Comparison of ENCODE assay signal across 8 cellular contexts in the genomic region with DNA sequence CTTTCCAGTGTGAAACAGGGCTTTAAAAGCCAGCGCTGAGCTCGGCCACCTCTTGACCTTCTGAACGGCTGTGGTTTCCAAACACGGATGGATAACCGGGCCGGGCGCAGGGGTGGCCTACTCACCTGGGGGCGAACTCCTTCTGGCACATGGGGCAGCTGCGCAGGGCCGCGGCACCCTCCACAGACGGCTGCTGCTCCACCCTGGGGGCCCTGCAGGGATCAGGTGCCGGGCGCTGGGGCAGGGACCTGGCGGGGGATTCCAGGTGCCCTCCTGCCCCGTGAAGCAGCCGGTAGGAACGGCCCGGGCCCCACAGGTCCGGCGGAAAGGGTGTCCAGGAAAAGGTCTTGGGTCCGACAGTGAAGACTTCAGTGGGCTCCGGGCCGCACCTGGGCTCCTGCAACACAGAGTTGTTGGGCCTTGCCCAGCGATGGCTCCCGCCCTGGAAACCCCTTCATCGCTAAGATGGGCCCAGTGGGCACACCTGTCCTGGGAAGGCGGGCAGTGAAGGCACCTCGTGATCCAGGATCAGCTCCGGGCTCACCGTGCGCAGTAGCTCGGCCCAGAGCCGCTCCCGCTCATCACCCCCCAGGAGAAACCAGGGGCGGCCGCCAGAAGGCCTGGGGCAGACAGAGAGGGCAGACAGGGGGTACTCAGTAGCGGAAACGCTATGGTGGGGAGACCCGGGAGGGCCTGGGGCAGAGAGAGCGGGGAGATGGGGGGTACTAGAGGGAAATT. TPM values are rescaled to one million over a fixed set of nuclear protein-coding genes. Genes with fewer than 3 reads are reported as not detected.
DNase-seq lines count a peak whose midpoint lies in the region; ATAC-seq, FAIRE-seq and TF ChIP-seq lines count a peak whose summit lies in the region.

No MANE protein-coding gene starts in this region.

- in situ Hi-C loops in HepG2 (cut with HindIII; ENCODE audit: extremely low pct_ligation_motif_present, low pct_unique_long_range_greater_than_20kb), result loop anchor here (5.0 to 25.0 kb wide), 3 partner anchors 119 to 319 kb away; no protein-coding TSS in a partner anchor
- in situ Hi-C loops in GM13977 (cut with MboI; ENCODE audit: low pct_unique_long_range_greater_than_20kb, low sequenced_read_pairs, unreplicated experiment), result loop anchor here (10.0 to 25.0 kb wide), 2 partner anchors 201 to 344 kb away; partner anchors contain the start of genes HES5, MORN1, PANK4 and RER1

- TF ChIP-seq CTCF in ascending aorta (IDR thresholded peaks at IDR 0.05) (no peak), HepG2 (CRISPR knock-in tag; IDR thresholded peaks at IDR 0.05) (no peak), upper lobe of right lung (IDR thresholded peaks at IDR 0.05) (no peak), GM13977 (IDR thresholded peaks at IDR 0.05; ENCODE audit: extremely low read depth, insufficient read depth, missing control alignments) (no peak)

- peaks cover 25% of the 10 kb centered on the region for H3K4me1 Mint-ChIP-seq in activated naive CD4-positive, alpha-beta T cell treated with anti-CD3 and anti-CD28 coated beads for 36 hours (ENCODE audit: low read depth)

- POLR2A ChIA-PET in HepG2 (lab: Yijun Ruan, JAX), result interaction anchor here (1.0 to 3.1 kb wide), 7 partner anchors 9 to 198 kb away, joined by 3 to 18 read pairs (median 6); partner anchors contain the start of genes MORN1 and RER1

- TF ChIP-seq POLR2A in HepG2 (IDR thresholded peaks at IDR 0.05; ENCODE audit: insufficient read depth in 1 of 2, low read depth in 2 of 2, low read length in 2 of 2), result no peak

- peak overlapping the region; percentile 70 for H3K4me3 Mint-ChIP-seq in activated naive CD4-positive, alpha-beta T cell treated with anti-CD3 and anti-CD28 coated beads for 36 hours

- no peaks in the 10 kb centered on the region for H3K27me3 ChIP-seq in ascending aorta
- no peaks in the 10 kb centered on the region for H3K27me3 ChIP-seq in HepG2 (ENCODE audit: control insufficient read depth in 1 of 2, insufficient read depth in 2 of 2, low read length in 2 of 2)
- H3K27me3 ChIP-seq in upper lobe of right lung, result no peaks in the 10 kb centered on the region

- H3K27ac Mint-ChIP-seq in activated naive CD4-positive, alpha-beta T cell treated with anti-CD3 and anti-CD28 coated beads for 36 hours, result peak overlapping the region; percentile 70

- TF ChIP-seq RAD21 in HepG2 (CRISPR knock-in tag; IDR thresholded peaks at IDR 0.05), result no peak

- BruUV-seq in HepG2 (replicated peaks; lab: Mats Ljungman, UMichigan), result no TSS peak

- no peaks in the 10 kb centered on the region for H3K9me3 Mint-ChIP-seq in activated naive CD4-positive, alpha-beta T cell treated with anti-CD3 and anti-CD28 coated beads for 36 hours

- ATAC-seq in HepG2 (no peak), upper lobe of right lung (no peak)

- H3K4me1 ChIP-seq in ascending aorta (peaks cover 27 to 47% of the 10 kb centered on the region in 2 donors), HepG2 (ENCODE audit: insufficient read depth, low read length) (peaks cover 77% of the 10 kb centered on the region), upper lobe of right lung (peaks cover 51% of the 10 kb centered on the region)

- no peak overlapping the region for H2AFZ ChIP-seq in HepG2 (ENCODE audit: low read length)

- no peak for FAIRE-seq in HepG2 (lab: Jason Lieb, UNC)

- H3K4me3 ChIP-seq in ascending aorta, result peak overlapping the region; percentile 58 to 85
- peak overlapping the region; percentile 68 to 85 (median 80) for H3K4me3 ChIP-seq in HepG2 (replicated peaks in 1 of 3; ENCODE audit: insufficient read depth in 1 of 3, low read depth in 2 of 3, low read length in 3 of 3)
- H3K4me3 ChIP-seq in upper lobe of right lung, result peak overlapping the region; percentile 80

- peak overlapping the region; percentile 94 to 97 for H3K27ac ChIP-seq in ascending aorta
- peak overlapping the region; percentile 48 for H3K27ac ChIP-seq in HepG2 (ENCODE audit: extremely low read length, insufficient read depth, low read length)
- H3K27ac ChIP-seq in upper lobe of right lung, result peak overlapping the region; percentile 60

- no peaks in the 10 kb centered on the region for H3K27me3 Mint-ChIP-seq in activated naive CD4-positive, alpha-beta T cell treated with anti-CD3 and anti-CD28 coated beads for 36 hours (ENCODE audit: low read depth)

- H4K20me1 ChIP-seq in HepG2 (ENCODE audit: insufficient read depth, low read length), result no peaks in the 10 kb centered on the region

- CTCF ChIA-PET in activated naive CD4-positive, alpha-beta T cell treated with anti-CD3 and anti-CD28 coated beads for 36 hours (lab: Charles Lee), result interaction anchor here (1.0 kb wide), 1 partner anchor 190 kb away, joined by 4 read pairs; no protein-coding TSS in a partner anchor
- CTCF ChIA-PET in HepG2 (lab: Yijun Ruan, JAX; ENCODE audit: low intra/inter-chr PET ratio, low total read pairs), result no interaction called here

- 4% methylated on average over 7 of the region's 41 CpGs for WGBS in HepG2 (ENCODE audit: low lambda C conversion rate)

- H3K36me3 ChIP-seq in ascending aorta (no peaks in the 10 kb centered on the region), HepG2 (replicated peaks in 1 of 2; ENCODE audit: control insufficient read depth in 1 of 2, insufficient read depth in 2 of 2, low read length in 2 of 2) (no peaks in the 10 kb centered on the region), upper lobe of right lung (no peaks in the 10 kb centered on the region)

- peaks cover 28% of the 10 kb centered on the region for H3K79me2 ChIP-seq in HepG2 (ENCODE audit: insufficient read depth, low read length)

- peaks cover 2% of the 10 kb centered on the region for H3K36me3 Mint-ChIP-seq in activated naive CD4-positive, alpha-beta T cell treated with anti-CD3 and anti-CD28 coated beads for 36 hours (ENCODE audit: low read depth)

- no peak for DNase-seq in activated naive CD4-positive, alpha-beta T cell treated with anti-CD3 and anti-CD28 coated beads for 36 hours
- no peak for DNase-seq in activated naive CD4-positive, alpha-beta T cell treated with anti-CD3 and anti-CD28 coated beads, Interleukin-2, amount 50 U/mL, for 16 hours
- DNase-seq in ascending aorta (ENCODE audit: low spot score in 2 of 2), result no peak
- no peak for DNase-seq in HepG2 (ENCODE audit: low spot score)
- no peak for DNase-seq in upper lobe of right lung
- DNase-seq in central memory CD4-positive, alpha-beta T cell, result no peak
- DNase-seq in DMS 273 treated with DMSO at 0.1 percent for 48 hours (lab: John Stamatoyannopoulos, UW), result no peak
- DNase-seq in GM13977 (ENCODE audit: low spot score), result no peak

- intact Hi-C loops in activated naive CD4-positive, alpha-beta T cell treated with anti-CD3 and anti-CD28 coated beads for 36 hours (cut with micrococcal nuclease), result loop anchor here (2.0 kb wide), 2 partner anchors 393 to 449 kb away; partner anchors contain the start of gene PRXL2B
- intact Hi-C loops in ascending aorta (cut with DNase I), result loop anchor here (2.0 to 5.0 kb wide), 3 partner anchors 197 to 394 kb away; partner anchors contain the start of genes MORN1, PANK4, PRXL2B and RER1
- intact Hi-C loops in HepG2 (cut with micrococcal nuclease; ENCODE audit: unreplicated experiment), result no loop called here
- intact Hi-C loops in upper lobe of right lung (cut with DNase I), result loop anchor here (10.0 kb wide), 1 partner anchor 121 kb away; no protein-coding TSS in a partner anchor

- H3K9ac ChIP-seq in HepG2 (ENCODE audit: insufficient read depth, low read depth, low read length), result peak overlapping the region; percentile 77

- no peaks in the 10 kb centered on the region for H3K9me3 ChIP-seq in ascending aorta
- no peaks in the 10 kb centered on the region for H3K9me3 ChIP-seq in HepG2 (ENCODE audit: low read length)
- H3K9me3 ChIP-seq in upper lobe of right lung, result no peaks in the 10 kb centered on the region

- TF ChIP-seq EP300 in HepG2 (IDR thresholded peaks at IDR 0.05; ENCODE audit: low read depth in 2 of 2, low read length in 2 of 2) (no peak), HepG2 (CRISPR knock-in tag; IDR thresholded peaks at IDR 0.05; ENCODE audit: borderline replicate concordance) (no peak)

- H3K4me2 ChIP-seq in HepG2 (ENCODE audit: low read depth, low read length), result peak overlapping the region; percentile 89

RNA-seq across cellular contexts. Expression of gene FAAP20, which starts 0.9 kb away (rescaled TPM):
- total RNA-seq in activated naive CD4-positive, alpha-beta T cell treated with anti-CD3 and anti-CD28 coated beads for 36 hours, result 10 to 100 TPM; 48.2 to 54.4 TPM
- total RNA-seq in ascending aorta, result 38.3 TPM
- total RNA-seq in HepG2 (2016; rRNA removed; fragmentation: Illumina TruSeq; extraction: Trizol), result 10.4 and 10.8 TPM in 2 replicates
- total RNA-seq in HepG2 (2016; cell fraction: cytosol; rRNA removed; fragmentation: Illumina TruSeq; extraction: Trizol; ENCODE audit: low read depth), result 25.8 and 31.3 TPM in 2 replicates
- 9.1 and 10.5 TPM in 2 replicates for total RNA-seq in HepG2 (2016; cell fraction: insoluble cytoplasmic fraction; rRNA removed; fragmentation: Illumina TruSeq; extraction: Trizol)
- total RNA-seq in HepG2 (2016; cell fraction: membrane; rRNA removed; fragmentation: Illumina TruSeq; extraction: Trizol), result 30.5 and 36.7 TPM in 2 replicates
- total RNA-seq in HepG2 (2016; cell fraction: nucleus; rRNA removed; fragmentation: Illumina TruSeq; extraction: Trizol), result 7.4 and 9.0 TPM in 2 replicates
- 9.6 and 14.4 TPM in 2 replicates for polyA plus RNA-seq in HepG2 (2011; rRNA removed)
- polyA plus RNA-seq in HepG2 (2011; cell fraction: cytosol; rRNA removed), result 8.7 and 21.7 TPM in 2 replicates
- 37.4 and 44.6 TPM in 2 replicates for polyA plus RNA-seq in HepG2 (2011; cell fraction: nucleus; rRNA removed)
- 24.2 and 24.5 TPM in 2 replicates for polyA plus RNA-seq in HepG2 (2012)
- polyA plus RNA-seq in HepG2 (2016; cell fraction: cytosol; fragmentation: Illumina TruSeq; extraction: Trizol; ENCODE audit: low read depth), result 237 and 239 TPM in 2 replicates
- 38.7 and 46.2 TPM in 2 replicates for polyA plus RNA-seq in HepG2 (2016; cell fraction: insoluble cytoplasmic fraction; fragmentation: Illumina TruSeq; extraction: Trizol; ENCODE audit: low read depth)
- 156 and 163 TPM in 2 replicates for polyA plus RNA-seq in HepG2 (2016; cell fraction: membrane; fragmentation: Illumina TruSeq; extraction: Trizol; ENCODE audit: low read depth)
- 44.5 and 50.9 TPM in 2 replicates for polyA plus RNA-seq in HepG2 (2016; cell fraction: nucleus; fragmentation: Illumina TruSeq; extraction: Trizol; ENCODE audit: insufficient read depth, low read depth)
- polyA minus RNA-seq in HepG2 (2011; rRNA and poly(A)+ RNA removed; ENCODE audit: low replicate concordance), result 3.5 and 6.2 TPM in 2 replicates
- polyA minus RNA-seq in HepG2 (2011; cell fraction: cytosol; rRNA and poly(A)+ RNA removed), result 5.6 and 7.3 TPM in 2 replicates
- 6.3 and 6.6 TPM in 2 replicates for polyA minus RNA-seq in HepG2 (2011; cell fraction: nucleus; rRNA and poly(A)+ RNA removed)
- total RNA-seq in upper lobe of right lung, result 55.3 TPM

RNA-seq across cellular contexts. Expression of gene SKI, which starts 34.4 kb away (rescaled TPM):
- total RNA-seq in activated naive CD4-positive, alpha-beta T cell treated with anti-CD3 and anti-CD28 coated beads for 36 hours, result 10 to 100 TPM; 25.5 to 26.3 TPM
- total RNA-seq in ascending aorta (139 TPM), HepG2 (2016; rRNA removed; fragmentation: Illumina TruSeq; extraction: Trizol) (6.9 and 9.6 TPM in 2 replicates), upper lobe of right lung (89.6 TPM)
- 3.4 and 6.3 TPM in 2 replicates for total RNA-seq in HepG2 (2016; cell fraction: cytosol; rRNA removed; fragmentation: Illumina TruSeq; extraction: Trizol; ENCODE audit: low read depth)
- total RNA-seq in HepG2 (2016; cell fraction: insoluble cytoplasmic fraction; rRNA removed; fragmentation: Illumina TruSeq; extraction: Trizol), result 7.7 and 7.9 TPM in 2 replicates
- total RNA-seq in HepG2 (2016; cell fraction: membrane; rRNA removed; fragmentation: Illumina TruSeq; extraction: Trizol), result 4.6 and 5.7 TPM in 2 replicates
- 10.6 and 12.2 TPM in 2 replicates for total RNA-seq in HepG2 (2016; cell fraction: nucleus; rRNA removed; fragmentation: Illumina TruSeq; extraction: Trizol)
- 4.7 and 5.9 TPM in 2 replicates for polyA plus RNA-seq in HepG2 (2011; rRNA removed)
- polyA plus RNA-seq in HepG2 (2011; cell fraction: cytosol; rRNA removed), result 3.8 and 4.2 TPM in 2 replicates
- 20.3 and 21.2 TPM in 2 replicates for polyA plus RNA-seq in HepG2 (2011; cell fraction: nucleus; rRNA removed)
- 10.1 and 12.3 TPM in 2 replicates for polyA plus RNA-seq in HepG2 (2012)
- 0.60 and 0.83 TPM in 2 replicates for polyA plus RNA-seq in HepG2 (2016; cell fraction: cytosol; fragmentation: Illumina TruSeq; extraction: Trizol; ENCODE audit: low read depth)
- polyA plus RNA-seq in HepG2 (2016; cell fraction: insoluble cytoplasmic fraction; fragmentation: Illumina TruSeq; extraction: Trizol; ENCODE audit: low read depth), result 16.7 and 23.3 TPM in 2 replicates
- polyA plus RNA-seq in HepG2 (2016; cell fraction: membrane; fragmentation: Illumina TruSeq; extraction: Trizol; ENCODE audit: low read depth), result 3.7 and 4.4 TPM in 2 replicates
- 33.8 and 34.3 TPM in 2 replicates for polyA plus RNA-seq in HepG2 (2016; cell fraction: nucleus; fragmentation: Illumina TruSeq; extraction: Trizol; ENCODE audit: insufficient read depth, low read depth)
- 4.4 and 14.7 TPM in 2 replicates for polyA minus RNA-seq in HepG2 (2011; rRNA and poly(A)+ RNA removed; ENCODE audit: low replicate concordance)
- polyA minus RNA-seq in HepG2 (2011; cell fraction: cytosol; rRNA and poly(A)+ RNA removed), result 16.7 and 22.2 TPM in 2 replicates
- 10.9 and 12.1 TPM in 2 replicates for polyA minus RNA-seq in HepG2 (2011; cell fraction: nucleus; rRNA and poly(A)+ RNA removed)
